8 cellular contexts compared by ENCODE assay signal in the genomic region with DNA sequence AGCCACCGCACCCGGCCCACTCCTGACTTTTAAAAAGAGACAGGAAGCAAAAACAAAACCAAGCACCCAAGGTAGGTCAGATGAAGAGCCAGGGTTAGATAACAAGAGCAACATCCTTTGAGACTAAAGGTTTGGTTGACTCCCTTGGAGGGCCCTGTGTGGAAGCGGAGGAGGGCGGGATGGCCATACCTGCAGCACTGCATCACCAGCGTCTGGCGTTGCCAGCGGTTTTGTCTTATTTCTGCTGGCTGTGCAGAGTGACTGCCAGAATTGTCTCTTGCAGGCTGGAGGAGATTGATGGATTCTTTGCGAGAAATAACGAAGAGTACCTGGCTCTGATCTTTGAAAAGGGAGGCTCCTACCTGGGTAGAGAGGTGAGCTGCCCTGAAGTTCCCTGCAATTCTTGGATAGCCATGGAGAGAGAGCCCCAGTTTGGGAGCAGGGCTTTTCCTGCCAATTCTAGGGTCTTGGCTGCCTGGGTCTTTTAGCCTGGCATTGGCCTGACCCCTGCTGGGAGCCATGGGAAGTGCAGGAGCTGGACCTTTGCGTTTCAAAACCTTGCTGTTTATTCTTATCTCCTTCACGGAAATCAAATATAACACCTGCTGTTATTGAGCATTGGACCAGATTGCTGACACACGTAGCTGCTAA. TPM values are rescaled to one million over a fixed set of nuclear protein-coding genes. Genes with fewer than 3 reads are reported as not detected.
DNase-seq lines count a peak whose midpoint lies in the region; ATAC-seq and TF ChIP-seq lines count a peak whose summit lies in the region.

No MANE protein-coding gene starts in this region.

- 47% methylated on average over 12 of the region's 12 CpGs for WGBS in prostate gland

- peak; percentile 85 to 86 (median 85) for TF ChIP-seq CTCF in prostate gland (IDR thresholded peaks at IDR 0.05)

- H3K9me3 ChIP-seq in prostate gland = no peaks in the 10 kb centered on the region

- no peaks in the 10 kb centered on the region for H3K4me1 ChIP-seq in prostate gland (replicated peaks)

- no peak overlapping the region for H3K27ac ChIP-seq in prostate gland

- no peaks in the 10 kb centered on the region for H3K27me3 ChIP-seq in prostate gland (replicated peaks; ENCODE audit: insufficient read depth)

- no peak overlapping the region for H3K4me3 ChIP-seq in prostate gland

- DNase-seq in EH (ENCODE audit: low read depth) (peak; percentile 62), RPMI8226 (peak; percentile 72), globus pallidus (ENCODE audit: low spot score) (peak; percentile 40), prostate gland (ENCODE audit: low spot score) (peak; percentile 34)
- peak; percentile 18 to 62 (median 50) for DNase-seq in activated naive CD4-positive, alpha-beta T cell (lab: John Stamatoyannopoulos, UW)

- peak; percentile 63 for ATAC-seq in HG03342 (IDR thresholded peaks at IDR 0.05; ENCODE audit: unreplicated experiment)
- ATAC-seq in HG03045 (IDR thresholded peaks at IDR 0.05; ENCODE audit: unreplicated experiment) = no peak
- no peak for ATAC-seq in HG03520 (IDR thresholded peaks at IDR 0.05; ENCODE audit: unreplicated experiment)

- TF ChIP-seq POLR2A in prostate gland (IDR thresholded peaks at IDR 0.05) = no peak

- H3K36me3 ChIP-seq in prostate gland = no peaks in the 10 kb centered on the region

- intact Hi-C loops in prostate gland (cut with DNase I) = loop anchor here (5.0 kb wide), 2 partner anchors 81 to 311 kb away; no protein-coding TSS in a partner anchor

RNA-seq across cellular contexts. Expression of a gene that starts 24.0 kb away (rescaled TPM):
- total RNA-seq in prostate gland = 100 to 1,000 TPM in 1 of 2 donors, 10 to 100 TPM in 1; 77.3 to 471 TPM

RNA-seq across cellular contexts. Expression of a gene that starts 51.4 kb away (rescaled TPM):
- total RNA-seq in prostate gland = not detected
